ENCODE assay signal across 2 cellular contexts in genomic region chr20:43953919-43954617, GRCh38.
A peak's percentile ranks its signal among the peaks of the same experiment; 100 is the strongest.
TF ChIP-seq lines count a peak whose summit lies in the region.

No MANE protein-coding gene starts in this region.

TF ChIP-seq in A549, 52 proteins besides CTCF, POLR2A, EP300 and RAD21 (continued from another document):
- TF ChIP-seq MAX (IDR thresholded peaks at IDR 0.05) = peak; percentile 63

TF ChIP-seq in H1, 55 proteins besides CTCF, POLR2A, EP300 and RAD21:
- TF ChIP-seq, protein P1, sequence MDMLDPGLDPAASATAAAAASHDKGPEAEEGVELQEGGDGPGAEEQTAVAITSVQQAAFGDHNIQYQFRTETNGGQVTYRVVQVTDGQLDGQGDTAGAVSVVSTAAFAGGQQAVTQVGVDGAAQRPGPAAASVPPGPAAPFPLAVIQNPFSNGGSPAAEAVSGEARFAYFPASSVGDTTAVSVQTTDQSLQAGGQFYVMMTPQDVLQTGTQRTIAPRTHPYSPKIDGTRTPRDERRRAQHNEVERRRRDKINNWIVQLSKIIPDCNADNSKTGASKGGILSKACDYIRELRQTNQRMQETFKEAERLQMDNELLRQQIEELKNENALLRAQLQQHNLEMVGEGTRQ (IDR thresholded peaks at IDR 0.05; ENCODE audit: low read length) = no peak
- TF ChIP-seq POLR2AphosphoS5 (IDR thresholded peaks at IDR 0.05; ENCODE audit: low read depth, low read length) (no peak), SIX5 (IDR thresholded peaks at IDR 0.05; ENCODE audit: low read depth, low read length) (no peak), JUN (IDR thresholded peaks at IDR 0.05; ENCODE audit: low read depth, low read length) (no peak), BRCA1 (IDR thresholded peaks at IDR 0.05; ENCODE audit: low read depth, low read length) (no peak), TAF7 (optimal IDR thresholded peaks at IDR 0.05; ENCODE audit: borderline replicate concordance, low read depth, low read length) (no peak), HDAC2 (IDR thresholded peaks at IDR 0.05; ENCODE audit: borderline replicate concordance in 1 of 2, low read depth in 2 of 2, low read length in 2 of 2) (no peak), SUZ12 (IDR thresholded peaks at IDR 0.05; ENCODE audit: low read length) (no peak), TEAD4 (IDR thresholded peaks at IDR 0.05; ENCODE audit: low read depth, low read length) (no peak), GABPA (IDR thresholded peaks at IDR 0.05; ENCODE audit: borderline replicate concordance, insufficient read depth, low read length) (no peak), EZH2 (IDR thresholded peaks at IDR 0.05; ENCODE audit: low read depth, low read length, severe bottlenecking) (no peak), TCF12 (IDR thresholded peaks at IDR 0.05; ENCODE audit: low read depth, low read length) (no peak), ATF3 (IDR thresholded peaks at IDR 0.05; ENCODE audit: insufficient read depth, low read depth, low read length) (no peak), RFX5 (IDR thresholded peaks at IDR 0.05; ENCODE audit: borderline replicate concordance, low read depth, low read length) (no peak), SIRT6 (IDR thresholded peaks at IDR 0.05; ENCODE audit: low read length) (no peak), NANOG (IDR thresholded peaks at IDR 0.05; ENCODE audit: insufficient read depth, low read depth, low read length, poor library complexity, severe bottlenecking) (no peak)
- TF ChIP-seq, protein P2, sequence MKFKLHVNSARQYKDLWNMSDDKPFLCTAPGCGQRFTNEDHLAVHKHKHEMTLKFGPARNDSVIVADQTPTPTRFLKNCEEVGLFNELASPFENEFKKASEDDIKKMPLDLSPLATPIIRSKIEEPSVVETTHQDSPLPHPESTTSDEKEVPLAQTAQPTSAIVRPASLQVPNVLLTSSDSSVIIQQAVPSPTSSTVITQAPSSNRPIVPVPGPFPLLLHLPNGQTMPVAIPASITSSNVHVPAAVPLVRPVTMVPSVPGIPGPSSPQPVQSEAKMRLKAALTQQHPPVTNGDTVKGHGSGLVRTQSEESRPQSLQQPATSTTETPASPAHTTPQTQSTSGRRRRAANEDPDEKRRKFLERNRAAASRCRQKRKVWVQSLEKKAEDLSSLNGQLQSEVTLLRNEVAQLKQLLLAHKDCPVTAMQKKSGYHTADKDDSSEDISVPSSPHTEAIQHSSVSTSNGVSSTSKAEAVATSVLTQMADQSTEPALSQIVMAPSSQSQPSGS (IDR thresholded peaks at IDR 0.05; ENCODE audit: low read length) = no peak
